Comparison of ENCODE assay signal across 12 cellular contexts in genomic region chr22:43376765-43377485, GRCh38. TPM values are rescaled to one million over a fixed set of nuclear protein-coding genes. Genes with fewer than 3 reads are reported as not detected.
DNase-seq lines count a peak whose midpoint lies in the region; ATAC-seq and TF ChIP-seq lines count a peak whose summit lies in the region.
"Had no signal": no experiment of that assay in that cellular context is flagged by ENCODE, and none has a peak within 500 bp of the region (broad histone marks: within the 10 kb centered on the region; RNA-seq: fewer than 3 reads in every experiment).

No MANE protein-coding gene starts in this region.

- no peaks in the 10 kb centered on the region for H3K36me3 ChIP-seq in left ventricle myocardium inferior
- H3K36me3 ChIP-seq: right atrium auricular region, upper lobe of left lung had no signal

- H3K9me3 ChIP-seq in left ventricle myocardium inferior (replicated peaks) = peaks cover 9% of the 10 kb centered on the region
- H3K9me3 ChIP-seq: upper lobe of left lung had no signal

- H3K4me3 ChIP-seq in Jurkat, Clone E6-1 (ENCODE audit: low read length) = no peak overlapping the region
- no peak overlapping the region for H3K4me3 ChIP-seq in left ventricle myocardium inferior
- H3K4me3 ChIP-seq: right atrium auricular region, upper lobe of left lung had no signal

- H3K27me3 ChIP-seq in left ventricle myocardium inferior (ENCODE audit: low read depth) = peaks cover 68% of the 10 kb centered on the region
- H3K27me3 ChIP-seq: upper lobe of left lung had no signal

- peak; percentile 20 for DNase-seq in DMS79 treated with DMSO at 0.1 percent for 48 hours (lab: John Stamatoyannopoulos, UW)
- no peak for DNase-seq in DMS79 (lab: John Stamatoyannopoulos, UW)
- peak; percentile 46 for DNase-seq in Jurkat, Clone E6-1 (ENCODE audit: low read depth, low spot score)
- DNase-seq in activated naive CD8-positive, alpha-beta T cell treated with anti-CD3 and anti-CD28 coated beads, Interleukin-2, amount 50 U/mL, for 24 hours = peak; percentile 37
- DNase-seq in stimulated activated CD8-positive, alpha-beta memory T cell treated with anti-CD3 and anti-CD28 coated beads, Interleukin-15, amount 100 ng/mL, for 4 hours (ENCODE audit: low read depth in 2 of 2) = peak; percentile 6 to 14
- DNase-seq in NCI-H2029 (lab: John Stamatoyannopoulos, UW) = no peak
- DNase-seq in hypothalamus (lab: John Stamatoyannopoulos, UW) = no peak
- no peak for DNase-seq in left ventricle myocardium inferior
- DNase-seq: cerebellar nuclear complex, upper lobe of left lung had no signal

- no peak overlapping the region for H3K27ac Mint-ChIP-seq in activated naive CD8-positive, alpha-beta T cell treated with anti-CD3 and anti-CD28 coated beads, Interleukin-2, amount 50 U/mL, for 24 hours

- H3K4me1 ChIP-seq in left ventricle myocardium inferior = peaks cover 6% of the 10 kb centered on the region
- H3K4me1 ChIP-seq: right atrium auricular region had no signal

- H3K27me3 Mint-ChIP-seq in activated naive CD8-positive, alpha-beta T cell treated with anti-CD3 and anti-CD28 coated beads, Interleukin-2, amount 50 U/mL, for 24 hours = peaks cover 49% of the 10 kb centered on the region

- no peak overlapping the region for H3K4me3 Mint-ChIP-seq in activated naive CD8-positive, alpha-beta T cell treated with anti-CD3 and anti-CD28 coated beads, Interleukin-2, amount 50 U/mL, for 24 hours

- peaks cover 24% of the 10 kb centered on the region for H3K4me1 Mint-ChIP-seq in activated naive CD8-positive, alpha-beta T cell treated with anti-CD3 and anti-CD28 coated beads, Interleukin-2, amount 50 U/mL, for 24 hours

- no peaks in the 10 kb centered on the region for H3K9me3 Mint-ChIP-seq in activated naive CD8-positive, alpha-beta T cell treated with anti-CD3 and anti-CD28 coated beads, Interleukin-2, amount 50 U/mL, for 24 hours

- ATAC-seq in activated naive CD8-positive, alpha-beta T cell treated with anti-CD3 and anti-CD28 coated beads, Interleukin-2, amount 50 U/mL, for 24 hours = peak; percentile 75

- intact Hi-C loops in left ventricle myocardium inferior (cut with micrococcal nuclease) = no loop called here

- H3K36me3 Mint-ChIP-seq in activated naive CD8-positive, alpha-beta T cell treated with anti-CD3 and anti-CD28 coated beads, Interleukin-2, amount 50 U/mL, for 24 hours (ENCODE audit: low read depth) = peaks cover 2% of the 10 kb centered on the region

- H3K27ac ChIP-seq in left ventricle myocardium inferior (replicated peaks) = no peak overlapping the region
- H3K27ac ChIP-seq: 22Rv1, right atrium auricular region, upper lobe of left lung had no signal

- TF ChIP-seq CTCF in left ventricle myocardium inferior (IDR thresholded peaks at IDR 0.05; ENCODE audit: borderline replicate concordance) = no peak

RNA-seq across cellular contexts. Expression of gene SCUBE1, which starts 33.8 kb away (rescaled TPM):
- 1.6 TPM for polyA plus RNA-seq in Jurkat, Clone E6-1 (2012; ENCODE audit: insufficient read depth, insufficient read length)
- total RNA-seq in left ventricle myocardium inferior = 0.14 TPM

RNA-seq across cellular contexts. Expression of gene MPPED1, which starts 34.9 kb away (rescaled TPM):
- not detected for polyA plus RNA-seq in Jurkat, Clone E6-1 (2012; ENCODE audit: insufficient read depth, insufficient read length)
- not detected for total RNA-seq in left ventricle myocardium inferior
- total RNA-seq: right atrium auricular region, upper lobe of left lung had no signal

Comparison
In these comparisons a context has a peak if more than half of its experiments do, and no peak if none do; other contexts are left out.
1. DNase-seq: peak in DMS79 treated with DMSO at 0.1 percent for 48 hours (single experiment), Jurkat, Clone E6-1 (single experiment), activated naive CD8-positive, alpha-beta T cell treated with anti-CD3 and anti-CD28 coated beads, Interleukin-2, amount 50 U/mL, for 24 hours (single experiment) and stimulated activated CD8-positive, alpha-beta memory T cell treated with anti-CD3 and anti-CD28 coated beads, Interleukin-15, amount 100 ng/mL, for 4 hours (2 of 2); none in DMS79 (single experiment), NCI-H2029 (single experiment), hypothalamus (0 of 51) and left ventricle myocardium inferior (single experiment).